ENCODE assay signal across 8 cellular contexts in the genomic region with DNA sequence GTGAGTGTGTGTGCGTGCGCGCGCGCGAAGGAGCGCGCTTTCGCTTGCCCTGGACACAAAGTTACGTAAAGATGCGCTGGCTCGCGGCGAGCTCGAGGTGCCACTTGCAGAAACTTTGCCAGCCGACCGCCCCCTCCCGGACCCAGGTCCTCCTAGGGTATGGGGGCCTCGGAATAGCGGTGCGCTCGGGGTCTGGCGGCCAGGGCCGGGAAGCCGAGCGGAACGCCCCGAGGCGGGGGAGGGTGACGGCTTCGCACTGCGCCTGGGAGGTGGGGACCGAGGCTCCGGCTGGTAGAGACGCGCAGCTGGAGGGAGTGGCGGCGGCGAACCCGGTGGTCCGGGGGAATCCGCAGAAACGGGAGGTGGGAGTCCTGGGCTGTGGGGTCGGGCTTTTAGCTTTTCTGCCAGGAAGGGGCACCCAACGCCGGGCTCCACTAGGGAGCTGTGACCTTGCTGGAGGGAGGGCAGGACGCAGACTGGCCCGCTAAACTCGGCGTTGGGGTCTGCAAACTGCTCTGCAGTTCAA. TPM values are rescaled to one million over a fixed set of nuclear protein-coding genes. Genes with fewer than 3 reads are reported as not detected.
DNase-seq lines count a peak whose midpoint lies in the region; ATAC-seq and TF ChIP-seq lines count a peak whose summit lies in the region.

No MANE protein-coding gene starts in this region.

- no peak for ATAC-seq in GM21367 (IDR thresholded peaks at IDR 0.05; ENCODE audit: unreplicated experiment)

- WGBS in esophagus squamous epithelium, 2 donors = 6 to 10% methylated on average over 20 to 26 of the region's 50 CpGs

- H3K4me3 ChIP-seq in NT2/D1 (ENCODE audit: insufficient read length, low read depth) (peak overlapping the region; percentile 49), esophagus squamous epithelium (peak overlapping the region in 3 of 4 donors; percentile 12 to 57 (median 35)), rectal smooth muscle tissue (ENCODE audit: low read length) (peak overlapping the region; percentile 45)

- peak; percentile 6 for DNase-seq in ELR (ENCODE audit: low read depth)
- DNase-seq in NT2/D1 (ENCODE audit: low read depth, low spot score) = no peak
- DNase-seq in esophagus squamous epithelium (lab: John Stamatoyannopoulos, UW) = no peak
- no peak for DNase-seq in DMS79 (lab: John Stamatoyannopoulos, UW)
- DNase-seq in Kasumi-1 (lab: John Stamatoyannopoulos, UW) = no peak
- no peak for DNase-seq in NCI-H1694 (lab: John Stamatoyannopoulos, UW)

- H3K9me3 ChIP-seq in NT2/D1 (ENCODE audit: insufficient read depth, low read length) (no peaks in the 10 kb centered on the region), esophagus squamous epithelium (no peaks in the 10 kb centered on the region)

- no peaks in the 10 kb centered on the region for H3K36me3 ChIP-seq in NT2/D1 (ENCODE audit: insufficient read depth, insufficient read length, low read length)
- H3K36me3 ChIP-seq in esophagus squamous epithelium = no peaks in the 10 kb centered on the region
- H3K36me3 ChIP-seq in rectal smooth muscle tissue (ENCODE audit: control insufficient read depth, insufficient read depth, low read length) = no peaks in the 10 kb centered on the region

- no peak for TF ChIP-seq CTCF in esophagus squamous epithelium (IDR thresholded peaks at IDR 0.05)

- TF ChIP-seq POLR2A in esophagus squamous epithelium (IDR thresholded peaks at IDR 0.05) = no peak

- H3K9ac ChIP-seq in NT2/D1 (ENCODE audit: insufficient read length, low read depth) (peak overlapping the region; percentile 61), rectal smooth muscle tissue (ENCODE audit: low read length) (no peak overlapping the region)

- intact Hi-C loops in esophagus squamous epithelium (cut with DNase I) = no loop called here

- H3K27ac ChIP-seq in esophagus squamous epithelium (no peak overlapping the region), rectal smooth muscle tissue (ENCODE audit: low read depth, low read length) (no peak overlapping the region)

- H3K4me1 ChIP-seq in NT2/D1 (ENCODE audit: insufficient read depth, insufficient read length) (peaks cover 11% of the 10 kb centered on the region), esophagus squamous epithelium (peaks cover 34 to 73% (median 45%) of the 10 kb centered on the region in 3 donors), rectal smooth muscle tissue (ENCODE audit: control insufficient read depth, insufficient read depth, low read length) (no peaks in the 10 kb centered on the region)

- peaks cover 93% of the 10 kb centered on the region for H3K27me3 ChIP-seq in NT2/D1 (ENCODE audit: insufficient read depth, insufficient read length)
- H3K27me3 ChIP-seq in esophagus squamous epithelium = peaks cover 34 to 100% (median 50%) of the 10 kb centered on the region in 4 donors
- H3K27me3 ChIP-seq in rectal smooth muscle tissue (ENCODE audit: control insufficient read depth, insufficient read depth, low read length) = peaks cover 51% of the 10 kb centered on the region

RNA-seq across cellular contexts. Expression of a gene that starts 0.8 kb away (rescaled TPM):
- total RNA-seq in esophagus squamous epithelium = not detected
